In the genomic region with DNA sequence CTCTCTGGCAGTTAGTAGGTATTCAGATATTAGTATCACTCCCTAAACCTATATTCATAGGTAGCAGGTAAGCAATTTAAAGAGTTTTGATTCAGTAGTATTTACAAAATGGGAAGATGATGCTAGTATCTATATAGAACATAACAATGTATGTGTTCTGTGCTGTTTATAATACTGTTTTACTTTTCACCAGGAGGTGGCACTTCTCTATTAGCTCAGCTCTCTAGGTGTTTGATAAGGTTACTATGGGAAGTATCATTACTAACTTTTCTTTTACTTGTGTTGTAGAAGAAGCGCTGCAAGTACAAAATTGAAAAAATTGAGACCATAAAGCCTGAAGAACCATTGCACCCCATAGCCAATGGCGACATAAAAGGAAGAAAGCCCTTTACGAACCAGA, we compare ENCODE assay signal across 10 cellular contexts. TPM values are rescaled to one million over a fixed set of nuclear protein-coding genes. Genes with fewer than 3 reads are reported as not detected.
A peak's percentile ranks its signal among the peaks of the same experiment; 100 is the strongest.
DNase-seq lines count a peak whose midpoint lies in the region; ATAC-seq, FAIRE-seq and TF ChIP-seq lines count a peak whose summit lies in the region.
"Had no signal": no experiment of that assay in that cellular context is flagged by ENCODE, and none has a peak within 500 bp of the region (broad histone marks: within the 10 kb centered on the region; RNA-seq: fewer than 3 reads in every experiment).

No MANE protein-coding gene starts in this region.

- peaks cover 13% of the 10 kb centered on the region for H3K4me1 Mint-ChIP-seq in activated T-helper 2 cell treated with anti-CD3 and anti-CD28 coated beads, Interferon-gamma antibody, Interleukin-2, Interleukin-4, amounts not matched to agents 10 μg/mL and 5 μg/mL and 100 μg/mL, durations not matched to agents 14 hours and 24 hours and 36 hours (ENCODE audit: low read depth)

- TF ChIP-seq CTCF in NB4 (IDR thresholded peaks at IDR 0.05; ENCODE audit: low read depth, low read length) (peak; percentile 10), pancreas (IDR thresholded peaks at IDR 0.05) (no peak)

- no peaks in the 10 kb centered on the region for H3K9me3 ChIP-seq in pancreas

- no peak overlapping the region for H3K27ac ChIP-seq in pancreas

- no peaks in the 10 kb centered on the region for H3K9me3 Mint-ChIP-seq in activated T-helper 2 cell treated with anti-CD3 and anti-CD28 coated beads, Interferon-gamma antibody, Interleukin-2, Interleukin-4, amounts not matched to agents 10 μg/mL and 5 μg/mL and 100 μg/mL, durations not matched to agents 14 hours and 24 hours and 36 hours

- H3K27me3 Mint-ChIP-seq in activated T-helper 2 cell treated with anti-CD3 and anti-CD28 coated beads, Interferon-gamma antibody, Interleukin-2, Interleukin-4, amounts not matched to agents 10 μg/mL and 5 μg/mL and 100 μg/mL, durations not matched to agents 14 hours and 24 hours and 36 hours (ENCODE audit: low read depth), result no peaks in the 10 kb centered on the region

- peak; percentile 61 to 70 (median 64) for ATAC-seq in pancreas

- peaks cover 36% of the 10 kb centered on the region for H3K36me3 Mint-ChIP-seq in activated T-helper 2 cell treated with anti-CD3 and anti-CD28 coated beads, Interferon-gamma antibody, Interleukin-2, Interleukin-4, amounts not matched to agents 10 μg/mL and 5 μg/mL and 100 μg/mL, durations not matched to agents 14 hours and 24 hours and 36 hours (ENCODE audit: low read depth)

- no peak overlapping the region for H3K4me3 Mint-ChIP-seq in activated T-helper 2 cell treated with anti-CD3 and anti-CD28 coated beads, Interferon-gamma antibody, Interleukin-2, Interleukin-4, amounts not matched to agents 10 μg/mL and 5 μg/mL and 100 μg/mL, durations not matched to agents 14 hours and 24 hours and 36 hours (ENCODE audit: low read depth)

- H3K36me3 ChIP-seq in pancreas, result peaks cover 0 to 11% (median 3%) of the 10 kb centered on the region in 3 donors

- no peak for FAIRE-seq in pancreas (lab: Jason Lieb, UNC)

- 87 to 91% methylated on average over 3 of the region's 3 CpGs for WGBS in pancreas, 2 donors

- no peak overlapping the region for H3K4me3 ChIP-seq in NB4 (ENCODE audit: low read depth, low read length)
- H3K4me3 ChIP-seq in pancreas, result no peak overlapping the region

- H3K27ac Mint-ChIP-seq in activated T-helper 2 cell treated with anti-CD3 and anti-CD28 coated beads, Interferon-gamma antibody, Interleukin-2, Interleukin-4, amounts not matched to agents 10 μg/mL and 5 μg/mL and 100 μg/mL, durations not matched to agents 14 hours and 24 hours and 36 hours, result no peak overlapping the region

- DNase-seq in NCI-H510A treated with DMSO at 0.1 percent for 48 hours (lab: John Stamatoyannopoulos, UW) (peak; percentile 25), NCI-H510A (lab: John Stamatoyannopoulos, UW) (no peak), NB4 (ENCODE audit: low read depth) (peak; percentile 34), pancreas (no peak), NCI-H2227 treated with DMSO at 0.1 percent for 48 hours (lab: John Stamatoyannopoulos, UW) (no peak), posterior cingulate gyrus (no peak)
- DNase-seq in central memory CD4-positive, alpha-beta T cell, result peak; percentile 28
- DNase-seq in activated T-helper 2 cell treated with anti-CD3 and anti-CD28 coated beads, Interferon-gamma antibody, Interleukin-2, Interleukin-4, amounts not matched to agents 10 μg/mL and 5 μg/mL and 100 μg/mL, durations not matched to agents 14 hours and 24 hours and 36 hours (ENCODE audit: low spot score), result no peak
- DNase-seq: activated gamma-delta T cell treated with Interleukin-2 at 50 U/mL for 16 hours, NCI-H226 had no signal

- TF ChIP-seq POLR2A in NB4 (IDR thresholded peaks at IDR 0.05; ENCODE audit: extremely low read depth, insufficient read length), result no peak

- intact Hi-C loops in pancreas (cut with DNase I), result no loop called here
- intact Hi-C loops in posterior cingulate gyrus (cut with DNase I), result no loop called here
- intact Hi-C loops in activated T-helper 2 cell treated with anti-CD3 and anti-CD28 coated beads, Interferon-gamma antibody, Interleukin-2, Interleukin-4, amounts not matched to agents 10 μg/mL and 5 μg/mL and 100 μg/mL, durations not matched to agents 14 hours and 24 hours and 36 hours (cut with micrococcal nuclease), result loop anchor here (1.0 kb wide), 1 partner anchor 110 kb away; no protein-coding TSS in a partner anchor

- peaks cover 0 to 17% (median 9%) of the 10 kb centered on the region in 3 donors for H3K4me1 ChIP-seq in pancreas

- no peaks in the 10 kb centered on the region for H3K27me3 ChIP-seq in pancreas

RNA-seq across cellular contexts. Expression of gene FASLG, which starts 49.4 kb away (rescaled TPM):
- total RNA-seq in pancreas, result under 1 TPM in 4 of 6 donors, not detected in 2; 0.06 to 0.37 (median 0.16) TPM
- polyA plus RNA-seq in pancreas, result under 1 TPM in 1 of 2 donors, not detected in 1; 0.16 TPM
- 22.5 and 23.7 TPM in 2 replicates for total RNA-seq in activated T-helper 2 cell treated with anti-CD3 and anti-CD28 coated beads, Interferon-gamma antibody, Interleukin-2, Interleukin-4, amounts not matched to agents 10 μg/mL and 5 μg/mL and 100 μg/mL, durations not matched to agents 14 hours and 24 hours and 36 hours

Comparison
In these comparisons a context has a peak if more than half of its experiments do, and no peak if none do; other contexts are left out.
1. DNase-seq: peak in NCI-H510A treated with DMSO at 0.1 percent for 48 hours (single experiment), NB4 (single experiment) and central memory CD4-positive, alpha-beta T cell (single experiment); none in NCI-H510A (single experiment), pancreas (0 of 6), NCI-H2227 treated with DMSO at 0.1 percent for 48 hours (single experiment), posterior cingulate gyrus (0 of 10) and activated T-helper 2 cell treated with anti-CD3 and anti-CD28 coated beads, Interferon-gamma antibody, Interleukin-2, Interleukin-4, amounts not matched to agents 10 μg/mL and 5 μg/mL and 100 μg/mL, durations not matched to agents 14 hours and 24 hours and 36 hours (single experiment).
2. RNA of gene FASLG, which starts 49.4 kb away (total RNA-seq): 22.5 to 23.7 TPM in activated T-helper 2 cell treated with anti-CD3 and anti-CD28 coated beads, Interferon-gamma antibody, Interleukin-2, Interleukin-4, amounts not matched to agents 10 μg/mL and 5 μg/mL and 100 μg/mL, durations not matched to agents 14 hours and 24 hours and 36 hours; 0.06 to 0.37 TPM in pancreas; every median in the first group is over 10 times any median in the second.